In the genomic region with DNA sequence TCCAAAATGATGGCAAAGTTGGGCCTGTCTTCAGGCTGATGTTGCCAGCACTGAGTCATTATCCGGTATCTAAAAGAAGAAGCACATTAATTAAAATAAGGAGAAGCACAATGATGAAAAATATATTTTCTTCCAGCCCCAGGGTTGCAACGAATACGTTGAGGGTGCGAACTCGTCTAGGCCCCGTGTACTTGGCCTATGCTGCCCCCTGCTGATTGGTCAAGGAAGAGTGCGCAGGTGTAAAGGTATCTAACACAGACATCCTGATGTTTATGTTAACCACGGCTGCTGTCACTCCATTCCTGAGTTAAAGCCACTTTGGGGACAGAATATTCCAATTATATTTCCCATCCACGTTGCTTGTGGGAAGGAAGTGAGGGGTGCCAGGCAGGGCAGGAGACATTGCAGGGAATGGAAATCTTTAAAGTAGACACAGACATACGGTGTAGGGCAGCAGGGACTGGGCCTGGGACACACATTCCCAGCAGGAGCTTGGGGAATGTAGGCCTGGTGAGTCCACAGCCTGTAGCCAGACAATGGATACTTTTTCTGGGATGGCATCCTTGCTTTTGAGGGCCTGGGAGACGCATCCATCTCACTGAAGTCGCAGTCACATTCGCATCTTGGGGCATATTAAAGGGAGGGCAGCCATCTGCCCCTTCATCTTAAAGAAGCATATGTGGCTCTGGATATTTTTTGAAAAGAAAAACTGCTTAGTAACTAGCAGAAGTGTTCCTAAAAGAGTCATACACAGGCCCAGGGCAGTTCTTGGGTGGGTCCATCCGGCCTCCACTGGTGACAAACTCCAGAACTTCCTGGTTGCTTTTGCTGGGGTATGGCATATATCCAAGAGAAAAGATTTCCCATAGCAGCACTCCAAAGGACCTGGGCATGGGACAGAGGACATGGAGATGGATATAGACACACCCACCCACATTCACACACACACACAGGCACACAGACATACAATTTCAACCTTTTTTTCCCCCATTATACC, we compare ENCODE assay signal across 7 cellular contexts.
DNase-seq lines count a peak whose midpoint lies in the region; ATAC-seq, FAIRE-seq and TF ChIP-seq lines count a peak whose summit lies in the region.

No MANE protein-coding gene starts in this region.

- no peak overlapping the region for H3K14ac ChIP-seq in trophoblast cell (ENCODE audit: low read length)

- no peak overlapping the region for H3K4ac ChIP-seq in trophoblast cell (ENCODE audit: low read depth, low read length)

- H2BK120ac ChIP-seq in trophoblast cell (ENCODE audit: insufficient read depth, low read length, poor library complexity) = no peak overlapping the region

- H2AK5ac ChIP-seq in trophoblast cell (ENCODE audit: low read length) = no peak overlapping the region

- TF ChIP-seq CTCF in LNCAP (IDR thresholded peaks at IDR 0.05) (peak; percentile 76), RWPE2 (IDR thresholded peaks at IDR 0.05; ENCODE audit: poor library complexity, severe bottlenecking) (peak; percentile 91)

- H3K4me1 ChIP-seq in RWPE2 (ENCODE audit: insufficient read depth, poor library complexity, severe bottlenecking) (no peaks in the 10 kb centered on the region), trophoblast cell (ENCODE audit: control insufficient read depth in 1 of 2, insufficient read depth in 2 of 2, low read length in 2 of 2) (no peaks in the 10 kb centered on the region)

- H3K79me2 ChIP-seq in trophoblast cell (ENCODE audit: control insufficient read depth, insufficient read depth, low read length, poor library complexity) = no peaks in the 10 kb centered on the region

- no peak overlapping the region for H3K9ac ChIP-seq in trophoblast cell (ENCODE audit: low read length)

- no peak overlapping the region for H3K23ac ChIP-seq in trophoblast cell (ENCODE audit: low read length)

- H3K36me3 ChIP-seq in RWPE2 (ENCODE audit: low read depth) = no peaks in the 10 kb centered on the region
- no peaks in the 10 kb centered on the region for H3K36me3 ChIP-seq in trophoblast cell (ENCODE audit: control insufficient read depth in 1 of 2, insufficient read depth in 2 of 2, low read length in 2 of 2)

- no CpG with 5 or more reads among the region's 14 CpGs for WGBS in trophoblast cell (ENCODE audit: extremely low coverage, insufficient coverage, insufficient read length)

- H3K27ac ChIP-seq in RWPE2 (ENCODE audit: poor library complexity, severe bottlenecking) (no peak overlapping the region), trophoblast cell (ENCODE audit: low read depth, low read length) (no peak overlapping the region)

- FAIRE-seq in GM18507 (lab: Jason Lieb, UNC) = peak; percentile 95

- no peak overlapping the region for H3K4me2 ChIP-seq in trophoblast cell (ENCODE audit: low read length)

- no peak overlapping the region for H4K8ac ChIP-seq in trophoblast cell (ENCODE audit: low read depth, low read length)

- H4K91ac ChIP-seq in trophoblast cell (ENCODE audit: low read depth, low read length) = no peak overlapping the region

- ATAC-seq in RWPE2 (ENCODE audit: low read depth) = peak; percentile 89

- no peaks in the 10 kb centered on the region for H3K79me1 ChIP-seq in trophoblast cell (ENCODE audit: low read length)

- DNase-seq in GM18507 (ENCODE audit: extremely low spot score, insufficient read length, low read depth) (peak; percentile 69), RWPE2 (ENCODE audit: low spot score) (no peak), germinal center (ENCODE audit: low spot score) (peak; percentile 80), trophoblast cell (peak; percentile 59 to 92), ureter (ENCODE audit: low spot score) (peak; percentile 76)
- DNase-seq in activated effector memory CD4-positive, alpha-beta T cell treated with Interleukin-2 at 50 U/mL for 16 hours = peak; percentile 59

- H2AFZ ChIP-seq in trophoblast cell (ENCODE audit: insufficient read depth, low read length, poor library complexity) = no peak overlapping the region

- no peak overlapping the region for H2BK12ac ChIP-seq in trophoblast cell (ENCODE audit: low read length)

- H4K12ac ChIP-seq in trophoblast cell (ENCODE audit: low read depth, low read length) = no peak overlapping the region

- H3K18ac ChIP-seq in trophoblast cell (ENCODE audit: low read length) = no peak overlapping the region

- H3K27me3 ChIP-seq in RWPE2 (ENCODE audit: insufficient read depth, poor library complexity, severe bottlenecking) (no peaks in the 10 kb centered on the region), trophoblast cell (ENCODE audit: insufficient read depth, low read length) (no peaks in the 10 kb centered on the region)

- H3K9me3 ChIP-seq in RWPE2 (ENCODE audit: severe bottlenecking) = no peaks in the 10 kb centered on the region
- peaks cover 3% of the 10 kb centered on the region for H3K9me3 ChIP-seq in trophoblast cell (ENCODE audit: insufficient read depth, low read depth, low read length)

- no peak overlapping the region for H2BK5ac ChIP-seq in trophoblast cell (ENCODE audit: low read depth, low read length, poor library complexity)

- H3K4me3 ChIP-seq in RWPE2 (ENCODE audit: severe bottlenecking) (no peak overlapping the region), trophoblast cell (ENCODE audit: low read depth, low read length) (no peak overlapping the region)
